In genomic region chr11:113664981-113665710, GRCh38 we compare ENCODE assay signal across 1 cellular context.
TF ChIP-seq lines count a peak whose summit lies in the region.

No MANE protein-coding gene starts in this region.

TF ChIP-seq in HepG2, 621 proteins besides CTCF, POLR2A, EP300 and RAD21 (continued from another document and continues in another):
- TF ChIP-seq SNAPC4 (CRISPR knock-in tag; IDR thresholded peaks at IDR 0.05) (no peak), ZBTB1 (CRISPR knock-in tag; IDR thresholded peaks at IDR 0.05; ENCODE audit: borderline replicate concordance) (no peak), SOX5 (CRISPR knock-in tag; IDR thresholded peaks at IDR 0.05; ENCODE audit: borderline replicate concordance) (peak; percentile 56; the same call in 1 of the 2 replicates), HMGA1 (CRISPR knock-in tag; conservative IDR thresholded peaks at IDR 0.05) (no peak), TBP (CRISPR knock-in tag; IDR thresholded peaks at IDR 0.05) (no peak), TFAP4 (IDR thresholded peaks at IDR 0.05; ENCODE audit: borderline replicate concordance, low read depth) (peak; percentile 59; the same call in 1 of the 2 replicates), CERS6 (CRISPR knock-in tag; IDR thresholded peaks at IDR 0.05) (no peak), SP2 (CRISPR knock-in tag; IDR thresholded peaks at IDR 0.05) (no peak), AHDC1 (CRISPR knock-in tag; IDR thresholded peaks at IDR 0.05; ENCODE audit: borderline replicate concordance) (no peak), ZSCAN5A (CRISPR knock-in tag; IDR thresholded peaks at IDR 0.05; ENCODE audit: borderline replicate concordance) (no peak), E2F1 (CRISPR knock-in tag; IDR thresholded peaks at IDR 0.05) (peak; percentile 71; the same call in 1 of the 2 replicates), ARID5B (CRISPR knock-in tag; IDR thresholded peaks at IDR 0.05) (peak; percentile 56), NCOR1 (IDR thresholded peaks at IDR 0.05; ENCODE audit: borderline replicate concordance, low read length) (no peak), ZNF639 (CRISPR knock-in tag; conservative IDR thresholded peaks at IDR 0.05) (no peak), ZNF318 (CRISPR knock-in tag; IDR thresholded peaks at IDR 0.05) (no peak)
